ENCODE assay signal across 8 cellular contexts in genomic region chr10:101536800-101537199, GRCh38. TPM values are rescaled to one million over a fixed set of nuclear protein-coding genes. Genes with fewer than 3 reads are reported as not detected.
DNase-seq lines count a peak whose midpoint lies in the region; ATAC-seq and TF ChIP-seq lines count a peak whose summit lies in the region.

No MANE protein-coding gene starts in this region.

- no peak for TF ChIP-seq POLR2A in esophagus squamous epithelium (IDR thresholded peaks at IDR 0.05)
- TF ChIP-seq POLR2A in testis (IDR thresholded peaks at IDR 0.05) = no peak

- H3K9me3 ChIP-seq in NT2/D1 (ENCODE audit: insufficient read depth, low read length) (no peaks in the 10 kb centered on the region), esophagus squamous epithelium (no peaks in the 10 kb centered on the region), testis (no peaks in the 10 kb centered on the region)

- no peaks in the 10 kb centered on the region for H3K27me3 ChIP-seq in NT2/D1 (ENCODE audit: insufficient read depth, insufficient read length)
- H3K27me3 ChIP-seq in esophagus squamous epithelium = no peaks in the 10 kb centered on the region
- H3K27me3 ChIP-seq in testis = no peaks in the 10 kb centered on the region

- H3K4me3 ChIP-seq in NT2/D1 (ENCODE audit: insufficient read length, low read depth) (no peak overlapping the region), esophagus squamous epithelium (no peak overlapping the region), testis (no peak overlapping the region)

- H3K36me3 ChIP-seq in NT2/D1 (ENCODE audit: insufficient read depth, insufficient read length, low read length) (peaks cover 5% of the 10 kb centered on the region), esophagus squamous epithelium (peaks cover 5 to 63% (median 6%) of the 10 kb centered on the region in 3 donors), testis (ENCODE audit: low read depth, missing control alignments) (no peaks in the 10 kb centered on the region)

- no peak overlapping the region for H3K9ac ChIP-seq in NT2/D1 (ENCODE audit: insufficient read length, low read depth)

- no peaks in the 10 kb centered on the region for H3K27me3 Mint-ChIP-seq in activated CD8-positive, alpha-beta memory T cell treated with anti-CD3 and anti-CD28 coated beads, Interleukin-2, amount 10 ng/mL, durations not matched to agents 7 days and 5 days

- no peak overlapping the region for H3K4me3 Mint-ChIP-seq in activated CD8-positive, alpha-beta memory T cell treated with anti-CD3 and anti-CD28 coated beads, Interleukin-2, amount 10 ng/mL, durations not matched to agents 7 days and 5 days

- no peak for DNase-seq in activated CD8-positive, alpha-beta memory T cell treated with anti-CD3 and anti-CD28 coated beads, Interleukin-2, amount 10 ng/mL, durations not matched to agents 7 days and 5 days
- DNase-seq in activated CD8-positive, alpha-beta memory T cell treated with anti-CD3 and anti-CD28 coated beads, Interleukin-2, amount 50 U/mL, for 48 hours = no peak
- peak; percentile 20 for DNase-seq in NT2/D1 (ENCODE audit: low read depth, low spot score)
- no peak for DNase-seq in esophagus squamous epithelium (lab: John Stamatoyannopoulos, UW)
- DNase-seq in testis = no peak
- no peak for DNase-seq in stimulated activated CD4-positive, alpha-beta T cell treated with anti-CD3 and anti-CD28 coated beads, Interleukin-2, amount 100 ng/mL, for 24 hours
- DNase-seq in NCI-H1092 (lab: John Stamatoyannopoulos, UW) = no peak
- no peak for DNase-seq in activated CD4-positive, alpha-beta T cell treated with anti-CD3 and anti-CD28 coated beads, Interleukin-2, amount 50 U/mL, for 4 hours

- no peak overlapping the region for H3K27ac Mint-ChIP-seq in activated CD8-positive, alpha-beta memory T cell treated with anti-CD3 and anti-CD28 coated beads, Interleukin-2, amount 10 ng/mL, durations not matched to agents 7 days and 5 days

- intact Hi-C loops in esophagus squamous epithelium (cut with DNase I) = no loop called here
- intact Hi-C loops in testis (cut with DNase I; ENCODE audit: low total_unique reads) = no loop called here

- CTCF ChIA-PET in activated CD8-positive, alpha-beta memory T cell treated with anti-CD3 and anti-CD28 coated beads, Interleukin-2, amount 10 ng/mL, durations not matched to agents 7 days and 5 days (lab: Charles Lee) = interaction anchor here (1.1 to 1.8 kb wide), 5 partner anchors 11 to 244 kb away, joined by 4 to 7 read pairs (median 6); no protein-coding TSS in a partner anchor

- TF ChIP-seq CTCF in esophagus squamous epithelium (IDR thresholded peaks at IDR 0.05) (peak in 4 of 6 experiments; percentile 28 to 56 (median 32)), testis (IDR thresholded peaks at IDR 0.05) (peak in 2 of 3 experiments; percentile 29 to 34)

- H3K9me3 Mint-ChIP-seq in activated CD8-positive, alpha-beta memory T cell treated with anti-CD3 and anti-CD28 coated beads, Interleukin-2, amount 10 ng/mL, durations not matched to agents 7 days and 5 days (ENCODE audit: low read depth) = no peaks in the 10 kb centered on the region

- no peaks in the 10 kb centered on the region for H3K4me1 Mint-ChIP-seq in activated CD8-positive, alpha-beta memory T cell treated with anti-CD3 and anti-CD28 coated beads, Interleukin-2, amount 10 ng/mL, durations not matched to agents 7 days and 5 days

- H3K27ac ChIP-seq in esophagus squamous epithelium (no peak overlapping the region), testis (no peak overlapping the region)

- ATAC-seq in activated CD8-positive, alpha-beta memory T cell treated with anti-CD3 and anti-CD28 coated beads, Interleukin-2, amount 10 ng/mL, durations not matched to agents 7 days and 5 days = peak; percentile 27

- H3K4me1 ChIP-seq in NT2/D1 (ENCODE audit: insufficient read depth, insufficient read length) (no peaks in the 10 kb centered on the region), esophagus squamous epithelium (no peaks in the 10 kb centered on the region), testis (no peaks in the 10 kb centered on the region)

- no peaks in the 10 kb centered on the region for H3K36me3 Mint-ChIP-seq in activated CD8-positive, alpha-beta memory T cell treated with anti-CD3 and anti-CD28 coated beads, Interleukin-2, amount 10 ng/mL, durations not matched to agents 7 days and 5 days

RNA-seq across cellular contexts. Expression of gene POLL, which starts 51.3 kb away (rescaled TPM):
- total RNA-seq in activated CD8-positive, alpha-beta memory T cell treated with anti-CD3 and anti-CD28 coated beads, Interleukin-2, amount 10 ng/mL, durations not matched to agents 7 days and 5 days = 10 to 100 TPM; 30.5 to 34.1 TPM
- total RNA-seq in esophagus squamous epithelium (10 to 100 TPM; 10.5 to 23.7 (median 15.0) TPM), testis (10 to 100 TPM; 50.3 to 53.5 TPM)
- polyA plus RNA-seq in testis (ENCODE audit: insufficient read depth, low read depth, low replicate concordance) = 93.1 TPM

RNA-seq across cellular contexts. Expression of gene DPCD, which starts 51.3 kb away (rescaled TPM):
- total RNA-seq in activated CD8-positive, alpha-beta memory T cell treated with anti-CD3 and anti-CD28 coated beads, Interleukin-2, amount 10 ng/mL, durations not matched to agents 7 days and 5 days = 1 to 10 TPM; 3.7 to 4.2 TPM
- 10 to 100 TPM; 17.4 to 37.9 (median 28.3) TPM for total RNA-seq in esophagus squamous epithelium
- total RNA-seq in testis = 10 to 100 TPM; 70.9 to 87.6 TPM
- polyA plus RNA-seq in testis (ENCODE audit: insufficient read depth, low read depth, low replicate concordance) = 267 TPM
